Comparison of ENCODE assay signal across 29 cellular contexts in the genomic region with DNA sequence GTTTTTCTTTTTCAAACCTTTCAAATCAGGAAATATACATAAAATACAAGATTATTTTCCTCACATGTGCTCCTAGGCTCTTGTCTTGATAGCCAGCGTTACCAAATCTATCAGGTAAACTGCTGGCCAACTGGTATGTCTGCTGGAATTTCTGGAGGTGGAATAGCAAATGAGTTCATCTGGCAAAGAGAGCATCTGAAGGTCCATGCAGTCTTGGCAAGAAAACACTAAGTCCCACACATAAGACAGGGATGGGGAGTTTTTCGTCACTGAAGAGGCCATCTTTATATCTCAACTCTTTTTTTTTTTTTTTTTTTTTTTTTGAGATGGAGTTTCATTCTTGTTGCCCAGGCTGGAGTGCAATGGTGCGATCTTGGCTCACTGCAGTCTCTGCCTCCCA.
"Had no signal": no experiment of that assay in that cellular context is flagged by ENCODE, and none has a peak within 500 bp of the region (broad histone marks: within the 10 kb centered on the region; RNA-seq: fewer than 3 reads in every experiment).

No MANE protein-coding gene starts in this region.

- ATAC-seq: effector memory CD8-positive, alpha-beta T cell; esophagus mucosa; foreskin keratinocyte; gastrocnemius medialis; gastroesophageal sphincter; heart left ventricle; heart right ventricle had no signal

- H3K27me3 Mint-ChIP-seq: dendritic cell treated with granulocyte-macrophage colony-stimulating factor and Interleukin-4, amounts not matched to agents 40 ng/mL and 50 ng/mL, for 4 days; effector memory CD8-positive, alpha-beta T cell had no signal

- H3K36me3 ChIP-seq: colonic mucosa had no signal

- H3K4me3 Mint-ChIP-seq: dendritic cell treated with granulocyte-macrophage colony-stimulating factor and Interleukin-4, amounts not matched to agents 40 ng/mL and 50 ng/mL, for 4 days; effector memory CD8-positive, alpha-beta T cell; endodermal cell had no signal

- FAIRE-seq: colon, endometrium, endothelial cell of umbilical vein, frontal cortex had no signal

- H3K27ac ChIP-seq: colonic mucosa, coronary artery, dorsolateral prefrontal cortex, epithelial cell of prostate, esophagus muscularis mucosa, esophagus squamous epithelium, foreskin keratinocyte, gastrocnemius medialis, gastroesophageal sphincter, heart left ventricle, heart right ventricle had no signal

- H3K4me1 ChIP-seq: colonic mucosa, esophagus muscularis mucosa, esophagus squamous epithelium, foreskin keratinocyte, gastrocnemius medialis, gastroesophageal sphincter, heart left ventricle, heart right ventricle had no signal

- H3K27ac Mint-ChIP-seq: dendritic cell treated with granulocyte-macrophage colony-stimulating factor and Interleukin-4, amounts not matched to agents 40 ng/mL and 50 ng/mL, for 4 days; effector memory CD8-positive, alpha-beta T cell; endodermal cell had no signal

- H3K9me3 ChIP-seq: colonic mucosa, esophagus muscularis mucosa, esophagus squamous epithelium, gastrocnemius medialis, gastroesophageal sphincter, heart left ventricle, heart right ventricle had no signal

- H3K9me3 Mint-ChIP-seq: dendritic cell treated with granulocyte-macrophage colony-stimulating factor and Interleukin-4, amounts not matched to agents 40 ng/mL and 50 ng/mL, for 4 days; effector memory CD8-positive, alpha-beta T cell; endodermal cell had no signal

- H3K4me3 ChIP-seq: colonic mucosa, coronary artery, dorsolateral prefrontal cortex, esophagus muscularis mucosa, esophagus squamous epithelium, gastrocnemius medialis, gastroesophageal sphincter, heart left ventricle, heart right ventricle had no signal

- H3K27me3 ChIP-seq: colonic mucosa, dorsolateral prefrontal cortex, esophagus muscularis mucosa, esophagus squamous epithelium, foreskin keratinocyte, gastrocnemius medialis, gastroesophageal sphincter, heart left ventricle, heart right ventricle had no signal

- DNase-seq: colonic mucosa; cortex of kidney; dermis blood vessel endothelial cell; dorsolateral prefrontal cortex; effector CD4-positive, alpha-beta T cell; effector CD8-positive, alpha-beta T cell; effector memory CD4-positive, alpha-beta T cell; effector memory CD8-positive, alpha-beta T cell; endodermal cell; erythroblast; esophagus squamous epithelium; foreskin fibroblast; foreskin keratinocyte; foreskin melanocyte; gastrocnemius medialis; glutamatergic neuron; head of caudate nucleus; heart left ventricle; heart right ventricle had no signal
